8 cellular contexts compared by ENCODE assay signal in the genomic region with DNA sequence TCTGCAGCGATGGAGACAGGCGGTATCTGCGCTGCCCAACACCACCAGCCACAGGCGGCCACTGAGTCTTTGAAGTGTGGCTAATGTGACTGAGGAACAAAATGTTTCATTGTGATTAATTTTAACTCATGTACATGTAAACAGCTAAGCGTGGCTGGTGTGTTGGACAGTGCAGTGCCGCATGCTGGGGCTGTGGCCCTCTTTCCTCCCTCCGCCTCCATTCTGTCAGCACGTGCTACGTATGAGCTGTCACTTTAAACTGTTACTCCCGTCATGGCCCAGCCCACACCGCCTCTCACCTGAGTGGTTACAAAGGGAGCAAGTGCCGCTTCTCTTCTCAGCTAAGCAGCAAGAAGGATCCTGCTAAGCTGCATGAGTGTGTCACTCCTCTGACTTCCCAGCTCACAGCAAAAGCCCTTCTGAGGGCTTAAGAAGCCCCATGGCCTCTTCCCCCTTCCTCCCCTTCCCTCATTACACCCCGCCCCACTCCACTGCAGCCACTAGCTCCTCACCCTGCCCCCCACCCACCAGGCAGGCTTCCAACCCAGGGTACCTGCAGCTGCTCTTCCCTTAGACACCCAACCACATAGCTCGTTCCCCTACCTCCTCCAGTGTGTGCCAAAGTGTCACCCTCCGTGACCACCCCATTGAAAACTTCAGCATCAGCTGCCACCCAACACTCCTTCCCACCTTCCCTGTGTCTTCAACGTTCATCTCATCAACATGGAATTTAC. TPM values are rescaled to one million over a fixed set of nuclear protein-coding genes. Genes with fewer than 3 reads are reported as not detected.
A peak's percentile ranks its signal among the peaks of the same experiment; 100 is the strongest.
DNase-seq lines count a peak whose midpoint lies in the region; ATAC-seq and TF ChIP-seq lines count a peak whose summit lies in the region.

No MANE protein-coding gene starts in this region.

- DNase-seq in NCI-H748 (lab: John Stamatoyannopoulos, UW; ENCODE audit: unreplicated experiment), result peak; percentile 60
- DNase-seq in NCI-H748 treated with DMSO at 0.1 percent for 48 hours (lab: John Stamatoyannopoulos, UW), result no peak
- DNase-seq in activated T-cell treated with anti-CD3 and anti-CD28 coated beads, Interleukin-2, amount 50 U/mL, for 4 hours, result peak; percentile 75
- no peak for DNase-seq in sigmoid colon
- DNase-seq in GOT3 (lab: John Stamatoyannopoulos, UW), result no peak

- peaks cover 6 to 21% (median 12%) of the 10 kb centered on the region in 3 donors for H3K4me1 ChIP-seq in gastroesophageal sphincter
- H3K4me1 ChIP-seq in sigmoid colon, result peaks cover 0 to 17% (median 14%) of the 10 kb centered on the region in 4 donors

- H3K4me3 ChIP-seq in gastroesophageal sphincter (peak overlapping the region in 1 of 2 donors; percentile 33), sigmoid colon (no peak overlapping the region)

- WGBS in gastroesophageal sphincter (ENCODE audit: low coverage in 1 of 2), 2 donors, result 50 to 68% methylated on average over 4 to 8 of the region's 16 CpGs
- 14 to 51% methylated on average over 16 of the region's 16 CpGs for WGBS in sigmoid colon, 2 donors

- no peak for TF ChIP-seq POLR2A in gastroesophageal sphincter (IDR thresholded peaks at IDR 0.05)
- no peak for TF ChIP-seq POLR2A in sigmoid colon (IDR thresholded peaks at IDR 0.05)

- ATAC-seq in activated T-cell treated with anti-CD3 and anti-CD28 coated beads, Interleukin-2, amount 50 U/mL, for 4 hours, result peak; percentile 92
- ATAC-seq in gastroesophageal sphincter (peak; percentile 23), GM21528 (IDR thresholded peaks at IDR 0.05; ENCODE audit: low FRiP score, unreplicated experiment) (no peak), HG02678 (IDR thresholded peaks at IDR 0.05; ENCODE audit: unreplicated experiment) (no peak)

- no peaks in the 10 kb centered on the region for H3K9me3 Mint-ChIP-seq in activated T-cell treated with anti-CD3 and anti-CD28 coated beads, Interleukin-2, amount 50 U/mL, for 4 hours

- intact Hi-C loops in sigmoid colon (cut with DNase I), result loop anchor here (5.0 to 10.0 kb wide), 2 partner anchors 176 to 269 kb away; a partner anchor contains a TSS

- H3K36me3 ChIP-seq in gastroesophageal sphincter (no peaks in the 10 kb centered on the region), sigmoid colon (no peaks in the 10 kb centered on the region)

- TF ChIP-seq EP300 in gastroesophageal sphincter (IDR thresholded peaks at IDR 0.05) (no peak), sigmoid colon (IDR thresholded peaks at IDR 0.05) (no peak)

- H3K27me3 Mint-ChIP-seq in activated T-cell treated with anti-CD3 and anti-CD28 coated beads, Interleukin-2, amount 50 U/mL, for 4 hours (ENCODE audit: low read depth), result peaks cover 3% of the 10 kb centered on the region

- H3K9me3 ChIP-seq in gastroesophageal sphincter (no peaks in the 10 kb centered on the region), sigmoid colon (no peaks in the 10 kb centered on the region)

- peaks cover 29% of the 10 kb centered on the region for H3K4me1 Mint-ChIP-seq in activated T-cell treated with anti-CD3 and anti-CD28 coated beads, Interleukin-2, amount 50 U/mL, for 4 hours (ENCODE audit: low read depth)

- no peaks in the 10 kb centered on the region for H3K36me3 Mint-ChIP-seq in activated T-cell treated with anti-CD3 and anti-CD28 coated beads, Interleukin-2, amount 50 U/mL, for 4 hours (ENCODE audit: insufficient read depth)

- TF ChIP-seq CTCF in gastroesophageal sphincter (IDR thresholded peaks at IDR 0.05) (no peak), sigmoid colon (IDR thresholded peaks at IDR 0.05) (peak in 1 of 4 experiments; percentile 5)

- H3K27ac ChIP-seq in gastroesophageal sphincter, result peak overlapping the region in 3 of 4 donors; percentile 22 to 75 (median 46)
- peak overlapping the region; percentile 44 to 68 (median 54) for H3K27ac ChIP-seq in sigmoid colon

- H3K27me3 ChIP-seq in gastroesophageal sphincter, result no peaks in the 10 kb centered on the region
- no peaks in the 10 kb centered on the region for H3K27me3 ChIP-seq in sigmoid colon

- no peak overlapping the region for H3K4me3 Mint-ChIP-seq in activated T-cell treated with anti-CD3 and anti-CD28 coated beads, Interleukin-2, amount 50 U/mL, for 4 hours

RNA-seq across cellular contexts. Expression of a gene that starts 15.0 kb away (rescaled TPM):
- 10 to 100 TPM in 2 of 3 donors, 1 to 10 TPM in 1; 7.3 to 12.2 (median 11.1) TPM for total RNA-seq in activated T-cell treated with anti-CD3 and anti-CD28 coated beads, Interleukin-2, amount 50 U/mL, for 4 hours
- total RNA-seq in gastroesophageal sphincter, result under 1 TPM in 2 of 4 donors, not detected in 2; 0.13 to 0.15 TPM
- under 1 TPM; under 0.01 to 0.83 (median 0.29) TPM for total RNA-seq in sigmoid colon
- 1 to 10 TPM in 1 of 3 donors, under 1 TPM in 1, not detected in 1; 0.69 to 3.5 TPM for polyA plus RNA-seq in sigmoid colon

RNA-seq across cellular contexts. Expression of a gene that starts 42.8 kb away (rescaled TPM):
- 10 to 100 TPM; 29.5 to 53.5 (median 30.8) TPM for total RNA-seq in activated T-cell treated with anti-CD3 and anti-CD28 coated beads, Interleukin-2, amount 50 U/mL, for 4 hours
- total RNA-seq in gastroesophageal sphincter (1 to 10 TPM in 1 of 4 donors, under 1 TPM in 1, not detected in 2; 0.96 to 2.0 TPM), sigmoid colon (under 1 TPM; 0.27 to 0.83 (median 0.43) TPM)
- 10 to 100 TPM in 1 of 3 donors, not detected in 2; 55.3 TPM for polyA plus RNA-seq in sigmoid colon

Comparison
In these comparisons a context has a peak if more than half of its experiments do, and no peak if none do; other contexts are left out.
1. DNase-seq: peak in NCI-H748 (single experiment) and activated T-cell treated with anti-CD3 and anti-CD28 coated beads, Interleukin-2, amount 50 U/mL, for 4 hours (single experiment); none in NCI-H748 treated with DMSO at 0.1 percent for 48 hours (single experiment), sigmoid colon (single experiment) and GOT3 (single experiment).
2. ATAC-seq: peak in activated T-cell treated with anti-CD3 and anti-CD28 coated beads, Interleukin-2, amount 50 U/mL, for 4 hours (2 of 2) and gastroesophageal sphincter (single experiment); none in GM21528 (single experiment) and HG02678 (single experiment).
3. RNA of a gene that starts 15.0 kb away (total RNA-seq): 7.3 to 12.2 TPM in activated T-cell treated with anti-CD3 and anti-CD28 coated beads, Interleukin-2, amount 50 U/mL, for 4 hours; under 0.01 to 0.83 TPM in sigmoid colon and 0.13 to 0.15 TPM in gastroesophageal sphincter; every median in the first group is over 4 times any median in the second.
4. RNA of a gene that starts 42.8 kb away (total RNA-seq): 29.5 to 53.5 TPM in activated T-cell treated with anti-CD3 and anti-CD28 coated beads, Interleukin-2, amount 50 U/mL, for 4 hours; 0.96 to 2.0 TPM in gastroesophageal sphincter and 0.27 to 0.83 TPM in sigmoid colon; every median in the first group is over 10 times any median in the second.